Comparison of ENCODE assay signal across 8 cellular contexts in genomic region chr1:206461602-206462455, GRCh38. TPM values are rescaled to one million over a fixed set of nuclear protein-coding genes. Genes with fewer than 3 reads are reported as not detected.
DNase-seq lines count a peak whose midpoint lies in the region; ATAC-seq, FAIRE-seq and TF ChIP-seq lines count a peak whose summit lies in the region.

No MANE protein-coding gene starts in this region.

- no peak overlapping the region for H3K4me3 Mint-ChIP-seq in T-helper 2 cell treated with Interferon-gamma antibody and Interleukin-4, amounts not matched to agents 5 μg/mL and 100 μg/mL, for 36 hours

- H3K27ac ChIP-seq in BLaER1 treated with 17β-estradiol and CSF1 and Interleukin-3, amounts not matched to agents 10 nM and 100 nM, result peak overlapping the region in 9 of 11 experiments; percentile 2 to 63 (median 50); a peak in 10 of 22 replicates
- H3K27ac ChIP-seq in right atrium auricular region (peak overlapping the region in 1 of 2 donors; percentile 58), small intestine (ENCODE audit: low read depth in 1 of 2, low read length in 1 of 2) (no peak overlapping the region)

- DNase-seq in NCI-H128 (lab: John Stamatoyannopoulos, UW; ENCODE audit: unreplicated experiment) (peak; percentile 19), amniotic stem cell (lab: John Stamatoyannopoulos, UW) (peak; percentile 53), right atrium auricular region (ENCODE audit: low spot score) (peak; percentile 87), small intestine (peak; percentile 79)
- DNase-seq in T-helper 2 cell treated with Interferon-gamma antibody and Interleukin-4, amounts not matched to agents 5 μg/mL and 100 μg/mL, for 36 hours (ENCODE audit: low spot score), result peak; percentile 53

- H3K27me3 Mint-ChIP-seq in T-helper 2 cell treated with Interferon-gamma antibody and Interleukin-4, amounts not matched to agents 5 μg/mL and 100 μg/mL, for 36 hours (ENCODE audit: low read depth), result no peaks in the 10 kb centered on the region

- H4K20me1 ChIP-seq in BLaER1 treated with 17β-estradiol and CSF1 and Interleukin-3, amounts not matched to agents 10 nM and 100 nM, result peaks cover 0 to 20% (median 0%) of the 10 kb centered on the region in 11 experiments; a peak in 2 of 22 replicates

- H3K9me3 ChIP-seq in BLaER1 treated with 17β-estradiol and CSF1 and Interleukin-3, amounts not matched to agents 10 nM and 100 nM (replicated peaks in 1 of 11), result no peaks in the 10 kb centered on the region
- H3K9me3 ChIP-seq in right atrium auricular region, result no peaks in the 10 kb centered on the region
- H3K9me3 ChIP-seq in small intestine (ENCODE audit: control insufficient read depth, low read depth), result no peaks in the 10 kb centered on the region

- H3K9me3 Mint-ChIP-seq in T-helper 2 cell treated with Interferon-gamma antibody and Interleukin-4, amounts not matched to agents 5 μg/mL and 100 μg/mL, for 36 hours, result no peaks in the 10 kb centered on the region

- no peaks in the 10 kb centered on the region for H3K27me3 ChIP-seq in BLaER1 treated with 17β-estradiol and CSF1 and Interleukin-3, amounts not matched to agents 10 nM and 100 nM
- H3K27me3 ChIP-seq in right atrium auricular region (no peaks in the 10 kb centered on the region), small intestine (ENCODE audit: control insufficient read depth in 2 of 2, insufficient read depth in 2 of 2, low read length in 2 of 2) (no peaks in the 10 kb centered on the region)

- peak overlapping the region in 5 of 11 experiments; percentile 30 to 99 (median 65); a peak in 6 of 22 replicates for H3K4me2 ChIP-seq in BLaER1 treated with 17β-estradiol and CSF1 and Interleukin-3, amounts not matched to agents 10 nM and 100 nM

- H3K36me3 ChIP-seq in BLaER1 treated with 17β-estradiol and CSF1 and Interleukin-3, amounts not matched to agents 10 nM and 100 nM, result peaks cover 57 to 72% (median 63%) of the 10 kb centered on the region in 11 experiments
- peaks cover 11% of the 10 kb centered on the region for H3K36me3 ChIP-seq in right atrium auricular region
- H3K36me3 ChIP-seq in small intestine (ENCODE audit: control insufficient read depth in 2 of 2, insufficient read depth in 2 of 2, low read length in 2 of 2), result peaks cover 0 to 2% of the 10 kb centered on the region in 2 donors

- no peak overlapping the region for H3K27ac Mint-ChIP-seq in T-helper 2 cell treated with Interferon-gamma antibody and Interleukin-4, amounts not matched to agents 5 μg/mL and 100 μg/mL, for 36 hours

- no peak overlapping the region for H3K4me3 ChIP-seq in BLaER1 treated with 17β-estradiol and CSF1 and Interleukin-3, amounts not matched to agents 10 nM and 100 nM
- H3K4me3 ChIP-seq in right atrium auricular region (no peak overlapping the region), small intestine (ENCODE audit: low read depth in 1 of 2, low read length in 2 of 2) (no peak overlapping the region)

- H3K9ac ChIP-seq in BLaER1 treated with 17β-estradiol and CSF1 and Interleukin-3, amounts not matched to agents 10 nM and 100 nM, result peak overlapping the region in 2 of 11 experiments; percentile 9 to 22; a peak in 1 of 22 replicates

- 62 to 71% (median 67%) methylated on average over 9 of the region's 9 CpGs for WGBS in small intestine, 3 donors

- ATAC-seq in GM19372 (IDR thresholded peaks at IDR 0.05; ENCODE audit: low read depth, unreplicated experiment), result peak; percentile 53
- no peak for ATAC-seq in GM21360 (IDR thresholded peaks at IDR 0.05; ENCODE audit: unreplicated experiment)

- TF ChIP-seq CTCF in right atrium auricular region (IDR thresholded peaks at IDR 0.05), result peak; percentile 75 to 89

- peaks cover 34% of the 10 kb centered on the region for H3K4me1 Mint-ChIP-seq in T-helper 2 cell treated with Interferon-gamma antibody and Interleukin-4, amounts not matched to agents 5 μg/mL and 100 μg/mL, for 36 hours (ENCODE audit: low read depth)

- H3K36me3 Mint-ChIP-seq in T-helper 2 cell treated with Interferon-gamma antibody and Interleukin-4, amounts not matched to agents 5 μg/mL and 100 μg/mL, for 36 hours (ENCODE audit: low read depth), result peaks cover 10% of the 10 kb centered on the region

- no peak for FAIRE-seq in small intestine (lab: Jason Lieb, UNC)

- H3K4me1 ChIP-seq in BLaER1 treated with 17β-estradiol and CSF1 and Interleukin-3, amounts not matched to agents 10 nM and 100 nM, result peaks cover 33 to 98% (median 66%) of the 10 kb centered on the region in 10 experiments
- peaks cover 0 to 17% of the 10 kb centered on the region in 2 donors for H3K4me1 ChIP-seq in right atrium auricular region
- peaks cover 1 to 10% of the 10 kb centered on the region in 2 donors for H3K4me1 ChIP-seq in small intestine (ENCODE audit: control insufficient read depth in 2 of 2, insufficient read depth in 1 of 2, low read depth in 1 of 2, low read length in 1 of 2)

RNA-seq across cellular contexts. Expression of gene IKBKE, which starts 8.4 kb away (rescaled TPM):
- total RNA-seq in right atrium auricular region, result 1 to 10 TPM; 1.3 to 3.2 TPM
- polyA plus RNA-seq in small intestine, result 1 to 10 TPM; 4.1 to 8.7 (median 5.6) TPM

RNA-seq across cellular contexts. Expression of gene RASSF5, which starts 45.5 kb away (rescaled TPM):
- 10 to 100 TPM in 1 of 2 donors, 1 to 10 TPM in 1; 9.9 to 17.5 TPM for total RNA-seq in right atrium auricular region
- 1 to 10 TPM; 1.6 to 7.3 (median 3.2) TPM for polyA plus RNA-seq in small intestine

Comparison
In these comparisons a context has a peak if more than half of its experiments do, and no peak if none do; other contexts are left out.
1. H3K27ac ChIP-seq: peak in BLaER1 treated with 17β-estradiol and CSF1 and Interleukin-3, amounts not matched to agents 10 nM and 100 nM (9 of 11); none in small intestine (0 of 2).
2. DNase-seq: peak in every context shown above with its lines; median percentile 87 in right atrium auricular region; 79 in small intestine; 53 in T-helper 2 cell treated with Interferon-gamma antibody and Interleukin-4, amounts not matched to agents 5 μg/mL and 100 μg/mL, for 36 hours; 53 in amniotic stem cell; 19 in NCI-H128.